2 cellular contexts compared by ENCODE assay signal in genomic region chr17:1735834-1736347, GRCh38.
TF ChIP-seq lines count a peak whose summit lies in the region.

No MANE protein-coding gene starts in this region.

TF ChIP-seq in A549, 52 proteins besides CTCF, POLR2A, EP300 and RAD21 (continued from another document):
- TF ChIP-seq TP53 (CRISPR knock-in tag; IDR thresholded peaks at IDR 0.05) (no peak), E2F6 (IDR thresholded peaks at IDR 0.05; ENCODE audit: borderline replicate concordance, low read depth) (no peak), FOSL2 (IDR thresholded peaks at IDR 0.05) (no peak), FOSL2 (CRISPR knock-in tag; IDR thresholded peaks at IDR 0.05) (no peak), PHF8 (IDR thresholded peaks at IDR 0.05; ENCODE audit: borderline replicate concordance, low read depth) (no peak), HOXA7 (CRISPR knock-in tag; IDR thresholded peaks at IDR 0.05) (no peak)

TF ChIP-seq in GM23338, 12 proteins besides CTCF, POLR2A, EP300 and RAD21 (continued from another document):
- TF ChIP-seq ZNF462 (CRISPR knock-in tag; IDR thresholded peaks at IDR 0.05) (no peak), JUNB (IDR thresholded peaks at IDR 0.05; ENCODE audit: unreplicated experiment) (no peak)
